ENCODE assay signal across 1 cellular context in the genomic region with DNA sequence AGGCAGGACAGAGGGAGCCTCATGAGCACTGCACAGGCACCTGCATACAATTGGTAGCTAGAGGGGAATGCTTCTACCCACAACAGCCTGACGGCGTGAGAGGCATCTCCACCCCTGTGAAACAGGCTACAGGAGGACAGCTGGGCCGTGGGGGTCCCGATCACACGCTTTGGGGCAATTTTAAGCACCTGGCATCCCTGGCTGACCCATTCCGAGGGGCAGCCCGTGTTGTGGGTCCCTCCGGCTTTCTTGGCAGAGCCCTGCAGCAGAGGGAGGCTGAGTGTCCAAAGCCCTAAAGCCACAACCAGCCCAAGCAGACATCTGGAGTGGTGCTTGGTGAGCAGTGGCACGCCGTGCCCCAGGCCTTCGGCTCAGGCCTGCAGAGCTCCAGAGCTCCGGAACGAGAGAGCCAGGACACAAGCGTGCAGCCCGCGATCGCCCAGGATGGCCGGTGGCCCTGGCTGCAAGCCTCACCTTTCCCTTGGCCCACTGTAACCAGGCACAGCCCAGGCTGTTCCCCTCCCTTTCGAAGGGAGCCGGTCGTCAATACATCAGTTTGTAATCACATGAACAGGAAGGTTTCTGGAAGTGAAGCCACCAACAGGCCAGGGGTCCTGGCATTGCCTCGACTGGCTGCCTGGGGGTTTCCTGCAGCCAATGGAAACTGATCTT.
TF ChIP-seq lines count a peak whose summit lies in the region.

No MANE protein-coding gene starts in this region.

TF ChIP-seq in HepG2, 621 proteins besides CTCF, POLR2A, EP300 and RAD21 (continued from another document):
- TF ChIP-seq, protein P1, sequence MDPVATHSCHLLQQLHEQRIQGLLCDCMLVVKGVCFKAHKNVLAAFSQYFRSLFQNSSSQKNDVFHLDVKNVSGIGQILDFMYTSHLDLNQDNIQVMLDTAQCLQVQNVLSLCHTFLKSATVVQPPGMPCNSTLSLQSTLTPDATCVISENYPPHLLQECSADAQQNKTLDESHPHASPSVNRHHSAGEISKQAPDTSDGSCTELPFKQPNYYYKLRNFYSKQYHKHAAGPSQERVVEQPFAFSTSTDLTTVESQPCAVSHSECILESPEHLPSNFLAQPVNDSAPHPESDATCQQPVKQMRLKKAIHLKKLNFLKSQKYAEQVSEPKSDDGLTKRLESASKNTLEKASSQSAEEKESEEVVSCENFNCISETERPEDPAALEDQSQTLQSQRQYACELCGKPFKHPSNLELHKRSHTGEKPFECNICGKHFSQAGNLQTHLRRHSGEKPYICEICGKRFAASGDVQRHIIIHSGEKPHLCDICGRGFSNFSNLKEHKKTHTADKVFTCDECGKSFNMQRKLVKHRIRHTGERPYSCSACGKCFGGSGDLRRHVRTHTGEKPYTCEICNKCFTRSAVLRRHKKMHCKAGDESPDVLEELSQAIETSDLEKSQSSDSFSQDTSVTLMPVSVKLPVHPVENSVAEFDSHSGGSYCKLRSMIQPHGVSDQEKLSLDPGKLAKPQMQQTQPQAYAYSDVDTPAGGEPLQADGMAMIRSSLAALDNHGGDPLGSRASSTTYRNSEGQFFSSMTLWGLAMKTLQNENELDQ (CRISPR knock-in tag; IDR thresholded peaks at IDR 0.05; ENCODE audit: borderline replicate concordance), result no peak
- TF ChIP-seq ZNF432 (CRISPR knock-in tag; IDR thresholded peaks at IDR 0.05; ENCODE audit: borderline replicate concordance) (no peak), ZSCAN30 (CRISPR knock-in tag; IDR thresholded peaks at IDR 0.05) (no peak), XRCC5 (optimal IDR thresholded peaks at IDR 0.05; ENCODE audit: low read length) (no peak), ARHGAP35 (CRISPR knock-in tag; IDR thresholded peaks at IDR 0.05; ENCODE audit: borderline replicate concordance) (no peak), ZNF720 (CRISPR knock-in tag; IDR thresholded peaks at IDR 0.05) (no peak), ZNF670 (CRISPR knock-in tag; IDR thresholded peaks at IDR 0.05; ENCODE audit: borderline replicate concordance) (no peak), NFE2 (CRISPR knock-in tag; IDR thresholded peaks at IDR 0.05) (no peak), PTBP1 (IDR thresholded peaks at IDR 0.05; ENCODE audit: low read depth, low read length, poor library complexity, severe bottlenecking) (no peak), SIX4 (CRISPR knock-in tag; IDR thresholded peaks at IDR 0.05) (no peak)
TF ChIP-seq in HepG2: peak in this region for 0.
